20 cellular contexts compared by ENCODE assay signal in genomic region chr12:128455849-128456248, GRCh38.
A peak's percentile ranks its signal among the peaks of the same experiment; 100 is the strongest.
DNase-seq lines count a peak whose midpoint lies in the region; ATAC-seq, FAIRE-seq and TF ChIP-seq lines count a peak whose summit lies in the region.
"Had no signal": no experiment of that assay in that cellular context is flagged by ENCODE, and none has a peak within 500 bp of the region (broad histone marks: within the 10 kb centered on the region; RNA-seq: fewer than 3 reads in every experiment).

No MANE protein-coding gene starts in this region.

- ATAC-seq in SK-N-SH treated with all-trans-retinoic acid at 6 μM for 48 hours (no peak), left ventricle myocardium superior (no peak)
- ATAC-seq: Panc1 had no signal

- H3K9me2 ChIP-seq in SK-N-SH = no peaks in the 10 kb centered on the region

- DNase-seq in SK-N-SH = peak; percentile 15
- DNase-seq in left kidney (ENCODE audit: low read depth, low spot score) = peak; percentile 86
- DNase-seq in vagina (ENCODE audit: extremely low spot score in 2 of 2) = no peak
- DNase-seq in left ventricle myocardium superior = no peak
- DNase-seq in NCI-H1092 treated with DMSO at 0.1 percent for 48 hours (lab: John Stamatoyannopoulos, UW) = no peak
- no peak for DNase-seq in EL
- DNase-seq: DMS79; KG1; NCI-H1105; NCI-H146; NCI-H2029; NK-92 treated with Interleukin-12 subunit alpha and Interleukin-12 subunit beta, amount 100 ng/mL, for 24 hours; SIG-M5 had no signal

- no peaks in the 10 kb centered on the region for H3K27me3 ChIP-seq in SK-N-SH (ENCODE audit: insufficient read depth)
- no peaks in the 10 kb centered on the region for H3K27me3 ChIP-seq in vagina

- H3K4me3 ChIP-seq in SK-N-SH (ENCODE audit: low read depth in 2 of 2, low read length in 1 of 2) (no peak overlapping the region), vagina (no peak overlapping the region)

- no peaks in the 10 kb centered on the region for H3F3A ChIP-seq in SK-N-SH (replicated peaks; ENCODE audit: insufficient read depth)

- intact Hi-C loops in vagina (cut with DNase I) (no loop called here), left ventricle myocardium superior (cut with micrococcal nuclease) (no loop called here)

- H3K27ac ChIP-seq in SK-N-SH (ENCODE audit: low read depth in 2 of 2, low read length in 1 of 2) (no peak overlapping the region), vagina (peak overlapping the region; percentile 13)
- H3K27ac ChIP-seq: C4-2B had no signal

- H3K4me1 ChIP-seq in SK-N-SH (ENCODE audit: control insufficient read depth in 1 of 2, insufficient read depth in 2 of 2, low read depth in 1 of 2, low read length in 1 of 2) = no peaks in the 10 kb centered on the region
- no peaks in the 10 kb centered on the region for H3K4me1 ChIP-seq in vagina

- TF ChIP-seq RAD21 in SK-N-SH (IDR thresholded peaks at IDR 0.05; ENCODE audit: low read length) = no peak

- TF ChIP-seq EP300 in SK-N-SH (IDR thresholded peaks at IDR 0.05; ENCODE audit: borderline replicate concordance in 1 of 2, low read depth in 1 of 2, low read length in 1 of 2) = no peak

- H3K36me3 ChIP-seq in SK-N-SH (replicated peaks in 1 of 2; ENCODE audit: control insufficient read depth in 1 of 2, insufficient read depth in 2 of 2, low read length in 1 of 2) (no peaks in the 10 kb centered on the region), vagina (no peaks in the 10 kb centered on the region)

- no peaks in the 10 kb centered on the region; the same call in 1 of the 2 replicates for H3K9me3 ChIP-seq in SK-N-SH
- no peaks in the 10 kb centered on the region for H3K9me3 ChIP-seq in vagina

- TF ChIP-seq POLR2A in vagina (IDR thresholded peaks at IDR 0.05) = no peak

- H3K79me2 ChIP-seq in SK-N-SH (ENCODE audit: insufficient read depth) = no peaks in the 10 kb centered on the region

- no peak overlapping the region for H3K9ac ChIP-seq in SK-N-SH

- no peak overlapping the region for H3K4me2 ChIP-seq in SK-N-SH

- no peak overlapping the region for H2AFZ ChIP-seq in SK-N-SH (ENCODE audit: low read depth)

- POLR2A ChIA-PET in SK-N-SH (lab: Yijun Ruan, JAX) = no interaction called here

- CTCF ChIA-PET in SK-N-SH (lab: Yijun Ruan, JAX) = no interaction called here

- no peaks in the 10 kb centered on the region for H4K20me1 ChIP-seq in SK-N-SH (ENCODE audit: insufficient read depth)

- 16% methylated on average over 5 of the region's 5 CpGs for WGBS in SK-N-SH (ENCODE audit: low lambda C conversion rate)

- peak; percentile 94 for FAIRE-seq in endometrium (lab: Jason Lieb, UNC)
- FAIRE-seq: A204.1, D721Med, HTR-8/SVneo had no signal

- TF ChIP-seq CTCF in SK-N-SH (IDR thresholded peaks at IDR 0.05) (no peak), vagina (IDR thresholded peaks at IDR 0.05) (no peak)

TF ChIP-seq in SK-N-SH, 30 proteins besides CTCF, POLR2A, EP300 and RAD21:
- TF ChIP-seq, protein P1, sequence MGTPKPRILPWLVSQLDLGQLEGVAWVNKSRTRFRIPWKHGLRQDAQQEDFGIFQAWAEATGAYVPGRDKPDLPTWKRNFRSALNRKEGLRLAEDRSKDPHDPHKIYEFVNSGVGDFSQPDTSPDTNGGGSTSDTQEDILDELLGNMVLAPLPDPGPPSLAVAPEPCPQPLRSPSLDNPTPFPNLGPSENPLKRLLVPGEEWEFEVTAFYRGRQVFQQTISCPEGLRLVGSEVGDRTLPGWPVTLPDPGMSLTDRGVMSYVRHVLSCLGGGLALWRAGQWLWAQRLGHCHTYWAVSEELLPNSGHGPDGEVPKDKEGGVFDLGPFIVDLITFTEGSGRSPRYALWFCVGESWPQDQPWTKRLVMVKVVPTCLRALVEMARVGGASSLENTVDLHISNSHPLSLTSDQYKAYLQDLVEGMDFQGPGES (IDR thresholded peaks at IDR 0.05; ENCODE audit: low read depth, low read length) = no peak
- TF ChIP-seq, protein P2, sequence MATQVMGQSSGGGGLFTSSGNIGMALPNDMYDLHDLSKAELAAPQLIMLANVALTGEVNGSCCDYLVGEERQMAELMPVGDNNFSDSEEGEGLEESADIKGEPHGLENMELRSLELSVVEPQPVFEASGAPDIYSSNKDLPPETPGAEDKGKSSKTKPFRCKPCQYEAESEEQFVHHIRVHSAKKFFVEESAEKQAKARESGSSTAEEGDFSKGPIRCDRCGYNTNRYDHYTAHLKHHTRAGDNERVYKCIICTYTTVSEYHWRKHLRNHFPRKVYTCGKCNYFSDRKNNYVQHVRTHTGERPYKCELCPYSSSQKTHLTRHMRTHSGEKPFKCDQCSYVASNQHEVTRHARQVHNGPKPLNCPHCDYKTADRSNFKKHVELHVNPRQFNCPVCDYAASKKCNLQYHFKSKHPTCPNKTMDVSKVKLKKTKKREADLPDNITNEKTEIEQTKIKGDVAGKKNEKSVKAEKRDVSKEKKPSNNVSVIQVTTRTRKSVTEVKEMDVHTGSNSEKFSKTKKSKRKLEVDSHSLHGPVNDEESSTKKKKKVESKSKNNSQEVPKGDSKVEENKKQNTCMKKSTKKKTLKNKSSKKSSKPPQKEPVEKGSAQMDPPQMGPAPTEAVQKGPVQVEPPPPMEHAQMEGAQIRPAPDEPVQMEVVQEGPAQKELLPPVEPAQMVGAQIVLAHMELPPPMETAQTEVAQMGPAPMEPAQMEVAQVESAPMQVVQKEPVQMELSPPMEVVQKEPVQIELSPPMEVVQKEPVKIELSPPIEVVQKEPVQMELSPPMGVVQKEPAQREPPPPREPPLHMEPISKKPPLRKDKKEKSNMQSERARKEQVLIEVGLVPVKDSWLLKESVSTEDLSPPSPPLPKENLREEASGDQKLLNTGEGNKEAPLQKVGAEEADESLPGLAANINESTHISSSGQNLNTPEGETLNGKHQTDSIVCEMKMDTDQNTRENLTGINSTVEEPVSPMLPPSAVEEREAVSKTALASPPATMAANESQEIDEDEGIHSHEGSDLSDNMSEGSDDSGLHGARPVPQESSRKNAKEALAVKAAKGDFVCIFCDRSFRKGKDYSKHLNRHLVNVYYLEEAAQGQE (IDR thresholded peaks at IDR 0.05; ENCODE audit: low read depth, low read length) = no peak
- TF ChIP-seq TEAD4 (IDR thresholded peaks at IDR 0.05; ENCODE audit: borderline replicate concordance, insufficient read depth) = no peak
- no peak for TF ChIP-seq FOSL2 (IDR thresholded peaks at IDR 0.05; ENCODE audit: borderline replicate concordance, low read depth)

TF ChIP-seq in SK-N-SH treated with all-trans-retinoic acid at 6 μM for 48 hours, 23 proteins besides CTCF, POLR2A, EP300 and RAD21 (continues in another document):
- no peak for TF ChIP-seq ZC3H10 (CRISPR knock-in tag; IDR thresholded peaks at IDR 0.05)
- no peak for TF ChIP-seq CSDC2 (CRISPR knock-in tag; IDR thresholded peaks at IDR 0.05)
- TF ChIP-seq CREB5 (CRISPR knock-in tag; IDR thresholded peaks at IDR 0.05; ENCODE audit: low read depth) = no peak
- no peak for TF ChIP-seq ZNF70 (CRISPR knock-in tag; IDR thresholded peaks at IDR 0.05)
- TF ChIP-seq OSR1 (CRISPR knock-in tag; IDR thresholded peaks at IDR 0.05) = no peak
- no peak for TF ChIP-seq ZNF8 (CRISPR knock-in tag; IDR thresholded peaks at IDR 0.05)
- TF ChIP-seq, protein P3, sequence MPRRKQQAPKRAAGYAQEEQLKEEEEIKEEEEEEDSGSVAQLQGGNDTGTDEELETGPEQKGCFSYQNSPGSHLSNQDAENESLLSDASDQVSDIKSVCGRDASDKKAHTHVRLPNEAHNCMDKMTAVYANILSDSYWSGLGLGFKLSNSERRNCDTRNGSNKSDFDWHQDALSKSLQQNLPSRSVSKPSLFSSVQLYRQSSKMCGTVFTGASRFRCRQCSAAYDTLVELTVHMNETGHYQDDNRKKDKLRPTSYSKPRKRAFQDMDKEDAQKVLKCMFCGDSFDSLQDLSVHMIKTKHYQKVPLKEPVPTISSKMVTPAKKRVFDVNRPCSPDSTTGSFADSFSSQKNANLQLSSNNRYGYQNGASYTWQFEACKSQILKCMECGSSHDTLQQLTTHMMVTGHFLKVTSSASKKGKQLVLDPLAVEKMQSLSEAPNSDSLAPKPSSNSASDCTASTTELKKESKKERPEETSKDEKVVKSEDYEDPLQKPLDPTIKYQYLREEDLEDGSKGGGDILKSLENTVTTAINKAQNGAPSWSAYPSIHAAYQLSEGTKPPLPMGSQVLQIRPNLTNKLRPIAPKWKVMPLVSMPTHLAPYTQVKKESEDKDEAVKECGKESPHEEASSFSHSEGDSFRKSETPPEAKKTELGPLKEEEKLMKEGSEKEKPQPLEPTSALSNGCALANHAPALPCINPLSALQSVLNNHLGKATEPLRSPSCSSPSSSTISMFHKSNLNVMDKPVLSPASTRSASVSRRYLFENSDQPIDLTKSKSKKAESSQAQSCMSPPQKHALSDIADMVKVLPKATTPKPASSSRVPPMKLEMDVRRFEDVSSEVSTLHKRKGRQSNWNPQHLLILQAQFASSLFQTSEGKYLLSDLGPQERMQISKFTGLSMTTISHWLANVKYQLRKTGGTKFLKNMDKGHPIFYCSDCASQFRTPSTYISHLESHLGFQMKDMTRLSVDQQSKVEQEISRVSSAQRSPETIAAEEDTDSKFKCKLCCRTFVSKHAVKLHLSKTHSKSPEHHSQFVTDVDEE (CRISPR knock-in tag; IDR thresholded peaks at IDR 0.05) = no peak
- no peak for TF ChIP-seq TCF4 (CRISPR knock-in tag; IDR thresholded peaks at IDR 0.05; ENCODE audit: borderline replicate concordance)
- TF ChIP-seq, protein P4, sequence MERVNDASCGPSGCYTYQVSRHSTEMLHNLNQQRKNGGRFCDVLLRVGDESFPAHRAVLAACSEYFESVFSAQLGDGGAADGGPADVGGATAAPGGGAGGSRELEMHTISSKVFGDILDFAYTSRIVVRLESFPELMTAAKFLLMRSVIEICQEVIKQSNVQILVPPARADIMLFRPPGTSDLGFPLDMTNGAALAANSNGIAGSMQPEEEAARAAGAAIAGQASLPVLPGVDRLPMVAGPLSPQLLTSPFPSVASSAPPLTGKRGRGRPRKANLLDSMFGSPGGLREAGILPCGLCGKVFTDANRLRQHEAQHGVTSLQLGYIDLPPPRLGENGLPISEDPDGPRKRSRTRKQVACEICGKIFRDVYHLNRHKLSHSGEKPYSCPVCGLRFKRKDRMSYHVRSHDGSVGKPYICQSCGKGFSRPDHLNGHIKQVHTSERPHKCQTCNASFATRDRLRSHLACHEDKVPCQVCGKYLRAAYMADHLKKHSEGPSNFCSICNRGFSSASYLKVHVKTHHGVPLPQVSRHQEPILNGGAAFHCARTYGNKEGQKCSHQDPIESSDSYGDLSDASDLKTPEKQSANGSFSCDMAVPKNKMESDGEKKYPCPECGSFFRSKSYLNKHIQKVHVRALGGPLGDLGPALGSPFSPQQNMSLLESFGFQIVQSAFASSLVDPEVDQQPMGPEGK (CRISPR knock-in tag; IDR thresholded peaks at IDR 0.05; ENCODE audit: borderline replicate concordance) = no peak

Comparison
In these comparisons a context has a peak if more than half of its experiments do, and no peak if none do; other contexts are left out.
1. DNase-seq: peak in SK-N-SH (single experiment) and left kidney (single experiment); none in vagina (0 of 2), left ventricle myocardium superior (single experiment), NCI-H1092 treated with DMSO at 0.1 percent for 48 hours (single experiment) and EL (single experiment).